In the genomic region with DNA sequence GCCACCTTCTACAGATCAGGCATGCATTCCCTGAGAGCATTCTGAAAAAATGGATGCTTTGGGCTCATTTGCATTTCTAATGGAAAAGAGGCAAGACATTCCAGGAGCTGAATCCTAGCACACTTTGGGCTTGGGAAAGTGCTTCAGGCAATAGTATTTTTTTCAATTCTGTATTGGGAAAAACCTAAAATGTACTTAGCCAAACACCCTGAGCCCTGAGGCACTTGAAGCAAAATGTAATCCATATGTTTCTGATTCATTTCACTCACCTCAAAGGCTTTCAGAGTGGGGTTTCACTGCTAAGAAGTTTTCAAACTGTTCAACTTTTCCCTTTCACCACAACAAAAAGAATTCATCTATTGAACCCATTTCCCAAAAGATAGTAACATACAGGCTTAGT, we compare ENCODE assay signal across 18 cellular contexts.
DNase-seq lines count a peak whose midpoint lies in the region; ATAC-seq and TF ChIP-seq lines count a peak whose summit lies in the region.
"Had no signal": no experiment of that assay in that cellular context is flagged by ENCODE, and none has a peak within 500 bp of the region (broad histone marks: within the 10 kb centered on the region; RNA-seq: fewer than 3 reads in every experiment).

No MANE protein-coding gene starts in this region.

- DNase-seq in EH (ENCODE audit: low read depth) = peak; percentile 0
- DNase-seq in GM23338 (ENCODE audit: low spot score) = peak; percentile 41
- no peak for DNase-seq in WTC11 (ENCODE audit: low spot score)
- DNase-seq in mesendoderm = peak; percentile 69
- no peak for DNase-seq in activated T-cell treated with anti-CD3 and anti-CD28 coated beads, Interleukin-2, amount 50 U/mL, for 48 hours
- no peak for DNase-seq in NCI-H1436 (lab: John Stamatoyannopoulos, UW)
- no peak for DNase-seq in psoas muscle
- DNase-seq: Caco-2; CD4-positive, CD25-positive, alpha-beta regulatory T cell; CD8-positive, alpha-beta T cell; DMS79; GOT3; HFFc6 had no signal

- no peak for TF ChIP-seq CTCF in GM23338 (conservative IDR thresholded peaks at IDR 0.05; ENCODE audit: low read depth in 2 of 2)
- no peak for TF ChIP-seq CTCF in WTC11 (IDR thresholded peaks at IDR 0.05)
- no peak for TF ChIP-seq CTCF in psoas muscle (IDR thresholded peaks at IDR 0.05)

- H3K79me2 ChIP-seq in GM23338 (replicated peaks; ENCODE audit: insufficient read depth) = no peaks in the 10 kb centered on the region
- no peaks in the 10 kb centered on the region for H3K79me2 ChIP-seq in mesendoderm (ENCODE audit: control insufficient read depth, insufficient read depth, low read length)

- no peak overlapping the region for H2BK15ac ChIP-seq in mesendoderm (replicated peaks; ENCODE audit: low read depth)

- H3F3A ChIP-seq in GM23338 (replicated peaks; ENCODE audit: low read depth) = no peaks in the 10 kb centered on the region

- H3K27ac Mint-ChIP-seq in GM23338 (no peak overlapping the region), WTC11 (no peak overlapping the region)
- H3K27ac Mint-ChIP-seq: B cell; CD4-positive, CD25-positive, alpha-beta regulatory T cell; CD8-positive, alpha-beta T cell; HFFc6 had no signal

- H2BK120ac ChIP-seq in mesendoderm (ENCODE audit: low read depth, low read length) = no peak overlapping the region

- no peak overlapping the region for H3K23ac ChIP-seq in mesendoderm (ENCODE audit: low read length)

- H3K4me2 ChIP-seq in GM23338 = 0 out of 2 replicates have a peak overlapping the region, but pooled peaks have one; percentile 3
- no peak overlapping the region for H3K4me2 ChIP-seq in mesendoderm (ENCODE audit: low read length)
- H3K4me2 ChIP-seq: BLaER1 had no signal

- peaks cover 7% of the 10 kb centered on the region for H3K9me3 ChIP-seq in psoas muscle
- H3K9me3 ChIP-seq: Caco-2 had no signal

- CTCF ChIA-PET in WTC11 (lab: Charles Lee) = interaction anchor here (0.7 to 0.8 kb wide), 2 partner anchors 14 to 249 kb away, joined by 4 to 7 read pairs; no protein-coding TSS in a partner anchor

- H4K5ac ChIP-seq in mesendoderm (ENCODE audit: low read length) = no peak overlapping the region

- peaks cover 6% of the 10 kb centered on the region; the same call in 1 of the 3 replicates for H3K36me3 Mint-ChIP-seq in GM23338 (ENCODE audit: low read depth)
- H3K36me3 Mint-ChIP-seq in WTC11 = peaks cover 7% of the 10 kb centered on the region
- H3K36me3 Mint-ChIP-seq: CD4-positive, CD25-positive, alpha-beta regulatory T cell; CD8-positive, alpha-beta T cell had no signal

- no peaks in the 10 kb centered on the region for H4K20me1 ChIP-seq in GM23338 (replicated peaks; ENCODE audit: insufficient read depth)
- H4K20me1 ChIP-seq: BLaER1 had no signal

- no peak overlapping the region for H2AFZ ChIP-seq in GM23338

- no peak overlapping the region for H2AK5ac ChIP-seq in mesendoderm (ENCODE audit: low read length)

- H4K8ac ChIP-seq in mesendoderm (ENCODE audit: low read depth, low read length) = no peak overlapping the region

- H3K27me3 ChIP-seq in GM23338 (ENCODE audit: insufficient read depth) (no peaks in the 10 kb centered on the region), mesendoderm (ENCODE audit: insufficient read depth, low read length, poor library complexity) (no peaks in the 10 kb centered on the region), psoas muscle (ENCODE audit: insufficient read depth in 3 of 3, low read length in 2 of 3) (peaks cover 0 to 3% (median 0%) of the 10 kb centered on the region in 3 donors)
- H3K27me3 ChIP-seq: BLaER1 had no signal

- H3K9me3 Mint-ChIP-seq in GM23338 (peaks cover 9% of the 10 kb centered on the region), WTC11 (peaks cover 16% of the 10 kb centered on the region)
- H3K9me3 Mint-ChIP-seq: CD8-positive, alpha-beta T cell had no signal

- H3K79me1 ChIP-seq in mesendoderm (ENCODE audit: low read length) = no peaks in the 10 kb centered on the region

- no peaks in the 10 kb centered on the region for H3K9me2 ChIP-seq in GM23338 (ENCODE audit: insufficient read depth)

- H3K4me1 ChIP-seq in GM23338 (ENCODE audit: insufficient read depth) (peaks cover 15% of the 10 kb centered on the region; the same call in 1 of the 2 replicates), mesendoderm (ENCODE audit: control insufficient read depth, low read depth, low read length) (no peaks in the 10 kb centered on the region), psoas muscle (no peaks in the 10 kb centered on the region)
- H3K4me1 ChIP-seq: BLaER1, Caco-2, HAP-1 had no signal

- no peak overlapping the region for H3K4me3 Mint-ChIP-seq in GM23338
- H3K4me3 Mint-ChIP-seq in WTC11 = no peak overlapping the region
- H3K4me3 Mint-ChIP-seq: B cell; CD4-positive, CD25-positive, alpha-beta regulatory T cell; CD8-positive, alpha-beta T cell; HFFc6 had no signal

- intact Hi-C loops in psoas muscle (cut with DNase I) = no loop called here

- no peak overlapping the region for H3K4ac ChIP-seq in mesendoderm (ENCODE audit: low read depth, low read length)

- H3K56ac ChIP-seq in mesendoderm (ENCODE audit: low read length) = no peak overlapping the region

- no peaks in the 10 kb centered on the region for H3K27me3 Mint-ChIP-seq in GM23338 (ENCODE audit: insufficient read depth, low read depth, poor library complexity)
- H3K27me3 Mint-ChIP-seq in WTC11 (ENCODE audit: low read depth) = no peaks in the 10 kb centered on the region

- H3K4me3 ChIP-seq in GM23338 (no peak overlapping the region), mesendoderm (ENCODE audit: low read length) (no peak overlapping the region), psoas muscle (no peak overlapping the region)
- H3K4me3 ChIP-seq: BLaER1, HAP-1 had no signal

- H3K36me3 ChIP-seq in GM23338 (ENCODE audit: insufficient read depth) (no peaks in the 10 kb centered on the region), mesendoderm (ENCODE audit: control insufficient read depth, insufficient read depth, low read length) (no peaks in the 10 kb centered on the region), psoas muscle (ENCODE audit: insufficient read depth in 1 of 2, low read depth in 1 of 2) (no peaks in the 10 kb centered on the region)
- H3K36me3 ChIP-seq: BLaER1, HAP-1 had no signal

- no peak overlapping the region for H3K18ac ChIP-seq in mesendoderm (ENCODE audit: low read length)

- H2BK5ac ChIP-seq in mesendoderm (ENCODE audit: low read length) = no peak overlapping the region

- ATAC-seq in GM23338 (peak; percentile 39; the same call in 2 of the 3 replicates), WTC11 (peak; percentile 47), psoas muscle (no peak), GM18511 (IDR thresholded peaks at IDR 0.05; ENCODE audit: unreplicated experiment) (no peak)
- ATAC-seq: CD8-positive, alpha-beta T cell had no signal

- POLR2A ChIA-PET in WTC11 (lab: Charles Lee) = no interaction called here

- no peak overlapping the region for H3K9ac ChIP-seq in mesendoderm (ENCODE audit: low read length)
- H3K9ac ChIP-seq: BLaER1 had no signal

- H3K4me1 Mint-ChIP-seq in GM23338 = peaks cover 12% of the 10 kb centered on the region; the same call in 2 of the 3 replicates
- peaks cover 15% of the 10 kb centered on the region for H3K4me1 Mint-ChIP-seq in WTC11
- H3K4me1 Mint-ChIP-seq: B cell; CD4-positive, CD25-positive, alpha-beta regulatory T cell had no signal

- H3K27ac ChIP-seq in GM23338 (ENCODE audit: low read depth) (peak overlapping the region; percentile 15; the same call in 1 of the 2 replicates), mesendoderm (ENCODE audit: low read depth, low read length) (no peak overlapping the region), psoas muscle (no peak overlapping the region)
- H3K27ac ChIP-seq: BLaER1, C4-2B had no signal

TF ChIP-seq in GM23338, 12 proteins besides CTCF, POLR2A, EP300 and RAD21:
- TF ChIP-seq EZH2phosphoT487 (IDR thresholded peaks at IDR 0.05; ENCODE audit: unreplicated experiment) (no peak), JUNB (IDR thresholded peaks at IDR 0.05; ENCODE audit: unreplicated experiment) (no peak)
- TF ChIP-seq, protein P1, sequence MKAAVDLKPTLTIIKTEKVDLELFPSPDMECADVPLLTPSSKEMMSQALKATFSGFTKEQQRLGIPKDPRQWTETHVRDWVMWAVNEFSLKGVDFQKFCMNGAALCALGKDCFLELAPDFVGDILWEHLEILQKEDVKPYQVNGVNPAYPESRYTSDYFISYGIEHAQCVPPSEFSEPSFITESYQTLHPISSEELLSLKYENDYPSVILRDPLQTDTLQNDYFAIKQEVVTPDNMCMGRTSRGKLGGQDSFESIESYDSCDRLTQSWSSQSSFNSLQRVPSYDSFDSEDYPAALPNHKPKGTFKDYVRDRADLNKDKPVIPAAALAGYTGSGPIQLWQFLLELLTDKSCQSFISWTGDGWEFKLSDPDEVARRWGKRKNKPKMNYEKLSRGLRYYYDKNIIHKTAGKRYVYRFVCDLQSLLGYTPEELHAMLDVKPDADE (IDR thresholded peaks at IDR 0.05) = no peak

TF ChIP-seq in WTC11, 78 proteins besides CTCF, POLR2A, EP300 and RAD21:
- no peak for TF ChIP-seq NFE2L1 (CRISPR knock-in tag; IDR thresholded peaks at IDR 0.05)

Comparison
In these comparisons a context has a peak if more than half of its experiments do, and no peak if none do; other contexts are left out.
1. DNase-seq: peak in EH (single experiment), GM23338 (single experiment) and mesendoderm (single experiment); none in WTC11 (single experiment), activated T-cell treated with anti-CD3 and anti-CD28 coated beads, Interleukin-2, amount 50 U/mL, for 48 hours (0 of 2), NCI-H1436 (single experiment) and psoas muscle (0 of 2).
2. ATAC-seq: peak in GM23338 (single experiment) and WTC11 (single experiment); none in psoas muscle (0 of 4) and GM18511 (single experiment).